8 cellular contexts compared by ENCODE assay signal in genomic region chr4:186724048-186724860, GRCh38. TPM values are rescaled to one million over a fixed set of nuclear protein-coding genes. Genes with fewer than 3 reads are reported as not detected.
DNase-seq lines count a peak whose midpoint lies in the region; ATAC-seq and TF ChIP-seq lines count a peak whose summit lies in the region.

No MANE protein-coding gene starts in this region.

- ATAC-seq in gastrocnemius medialis (peak; percentile 42 to 43), GM18907 (IDR thresholded peaks at IDR 0.05; ENCODE audit: unreplicated experiment) (no peak), HG02852 (IDR thresholded peaks at IDR 0.05; ENCODE audit: unreplicated experiment) (no peak)

- H3K27ac Mint-ChIP-seq in CD8-positive, alpha-beta memory T cell: peak overlapping the region in 1 of 8 donors; percentile 52

- no TSS peak for BruUV-seq in A673 (replicated peaks; lab: Mats Ljungman, UMichigan)

- H3K27me3 ChIP-seq in A673 (replicated peaks; ENCODE audit: insufficient read depth, low read depth, low read length, poor library complexity): no peaks in the 10 kb centered on the region
- H3K27me3 ChIP-seq in H7 (ENCODE audit: control insufficient read depth, insufficient read depth, low read length): peaks cover 4% of the 10 kb centered on the region; the same call in 1 of the 2 replicates
- no peaks in the 10 kb centered on the region for H3K27me3 ChIP-seq in iPS DF 6.9 (ENCODE audit: control insufficient read depth, insufficient read depth, low read length)
- peaks cover 17 to 60% (median 51%) of the 10 kb centered on the region in 3 donors for H3K27me3 ChIP-seq in gastrocnemius medialis
- peaks cover 12% of the 10 kb centered on the region for H3K27me3 ChIP-seq in CD8-positive, alpha-beta memory T cell (ENCODE audit: insufficient read depth, low read length, poor library complexity, severe bottlenecking)

- H3K4me3 ChIP-seq in A673 (ENCODE audit: low read depth, low read length, poor library complexity, severe bottlenecking) (peak overlapping the region; percentile 81), H7 (ENCODE audit: insufficient read depth, low read depth, low read length) (peak overlapping the region; percentile 83), astrocyte of the cerebellum (ENCODE audit: low read depth, low read length) (peak overlapping the region; percentile 97), iPS DF 6.9 (ENCODE audit: low read length) (peak overlapping the region; percentile 66; the same call in 1 of the 2 replicates), gastrocnemius medialis (peak overlapping the region; percentile 62 to 75 (median 68))
- H3K4me3 ChIP-seq in CD8-positive, alpha-beta memory T cell (ENCODE audit: low read length): no peak overlapping the region

- no peak for TF ChIP-seq CTCF in A673 (conservative IDR thresholded peaks at IDR 0.05; ENCODE audit: low read depth, low read length)
- no peak for TF ChIP-seq CTCF in astrocyte of the cerebellum (IDR thresholded peaks at IDR 0.05; ENCODE audit: low read depth, low read length, missing control alignments)
- TF ChIP-seq CTCF in gastrocnemius medialis (IDR thresholded peaks at IDR 0.05 in 4 of 5, conservative IDR thresholded peaks at IDR 0.05 in 1 of 5): no peak

- H3K36me3 ChIP-seq in A673 (ENCODE audit: insufficient read depth, low read length, poor library complexity, severe bottlenecking) (no peaks in the 10 kb centered on the region), H7 (replicated peaks; ENCODE audit: control insufficient read depth, insufficient read depth, low read length) (no peaks in the 10 kb centered on the region), iPS DF 6.9 (ENCODE audit: control insufficient read depth, insufficient read depth, low read length) (no peaks in the 10 kb centered on the region), gastrocnemius medialis (no peaks in the 10 kb centered on the region)
- H3K36me3 ChIP-seq in CD8-positive, alpha-beta memory T cell (ENCODE audit: insufficient read depth, low read length): no peaks in the 10 kb centered on the region

- POLR2A ChIA-PET in A673 (lab: Charles Lee; ENCODE audit: low non-redundant PET): interaction anchor here (0.6 to 0.7 kb wide), 3 partner anchors 90 to 250 kb away, joined by 3 read pairs; no protein-coding TSS in a partner anchor
- POLR2A ChIA-PET in CD8-positive, alpha-beta memory T cell (lab: Charles Lee): no interaction called here

- intact Hi-C loops in A673 (cut with micrococcal nuclease; ENCODE audit: unreplicated experiment) (loop anchor here (5.0 to 10.0 kb wide), 3 partner anchors 252 to 461 kb away; no protein-coding TSS in a partner anchor), gastrocnemius medialis (cut with DNase I; ENCODE audit: low total_unique reads) (loop anchor here (10.0 kb wide), 2 partner anchors 121 to 221 kb away; no protein-coding TSS in a partner anchor)

- no peak overlapping the region for H3K4me3 Mint-ChIP-seq in CD8-positive, alpha-beta memory T cell

- H3K27me3 Mint-ChIP-seq in CD8-positive, alpha-beta memory T cell: peaks cover 38 to 63% of the 10 kb centered on the region in 2 donors

- TF ChIP-seq POLR2A in gastrocnemius medialis (IDR thresholded peaks at IDR 0.05): no peak

- H3K27ac ChIP-seq in A673 (ENCODE audit: low read depth, low read length, poor library complexity, severe bottlenecking) (peak overlapping the region; percentile 76), iPS DF 6.9 (ENCODE audit: low read length) (no peak overlapping the region), gastrocnemius medialis (peak overlapping the region; percentile 70 to 79 (median 76))
- H3K27ac ChIP-seq in CD8-positive, alpha-beta memory T cell (ENCODE audit: low read depth, low read length): no peak overlapping the region

- H3K4me1 ChIP-seq in A673 (ENCODE audit: insufficient read depth, low read length, poor library complexity, severe bottlenecking): peaks cover 18% of the 10 kb centered on the region
- peaks cover 4% of the 10 kb centered on the region; the same call in 1 of the 2 replicates for H3K4me1 ChIP-seq in iPS DF 6.9 (ENCODE audit: control insufficient read depth, insufficient read depth, low read length)
- peaks cover 0 to 12% of the 10 kb centered on the region in 2 donors for H3K4me1 ChIP-seq in gastrocnemius medialis
- no peaks in the 10 kb centered on the region for H3K4me1 ChIP-seq in CD8-positive, alpha-beta memory T cell (ENCODE audit: insufficient read depth, low read length)

- H3K9me3 Mint-ChIP-seq in CD8-positive, alpha-beta memory T cell: peaks cover 5 to 21% (median 16%) of the 10 kb centered on the region in 5 donors

- peaks cover 5 to 25% (median 9%) of the 10 kb centered on the region in 3 donors for H3K4me1 Mint-ChIP-seq in CD8-positive, alpha-beta memory T cell

- peaks cover 0 to 3% (median 0%) of the 10 kb centered on the region in 3 donors for H3K36me3 Mint-ChIP-seq in CD8-positive, alpha-beta memory T cell

- H3K9me3 ChIP-seq in A673 (ENCODE audit: low read depth, low read length, poor library complexity, severe bottlenecking) (peaks cover 6% of the 10 kb centered on the region), iPS DF 6.9 (ENCODE audit: control insufficient read depth, insufficient read depth, low read length) (no peaks in the 10 kb centered on the region), gastrocnemius medialis (peaks cover 0 to 2% (median 0%) of the 10 kb centered on the region in 3 donors)
- no peaks in the 10 kb centered on the region for H3K9me3 ChIP-seq in CD8-positive, alpha-beta memory T cell (ENCODE audit: low read length)

- CTCF ChIA-PET in A673 (lab: Charles Lee): interaction anchor here (0.5 to 1.0 kb wide), 3 partner anchors 41 to 142 kb away, joined by 3 to 11 read pairs (median 3); no protein-coding TSS in a partner anchor
- CTCF ChIA-PET in CD8-positive, alpha-beta memory T cell (lab: Charles Lee): no interaction called here

- peak; percentile 48 for DNase-seq in A673 (ENCODE audit: low spot score)
- DNase-seq in H7: peak; percentile 89
- DNase-seq in astrocyte of the cerebellum (ENCODE audit: low read depth): peak; percentile 22
- DNase-seq in iPS DF 6.9 (ENCODE audit: low read depth, low spot score): no peak
- DNase-seq in gastrocnemius medialis: no peak
- DNase-seq in CD8-positive, alpha-beta memory T cell: no peak

- in situ Hi-C loops in astrocyte of the cerebellum (cut with HindIII; ENCODE audit: low sequenced_read_pairs): no loop called here
- in situ Hi-C loops in gastrocnemius medialis (cut with MboI; ENCODE audit: low sequenced_read_pairs in 4 of 4): no loop called here

- no CpG with 5 or more reads among the region's 64 CpGs for WGBS in iPS DF 6.9 (ENCODE audit: insufficient coverage, insufficient read length)

RNA-seq across cellular contexts. Expression of gene FAT1, which starts 0.6 kb away (rescaled TPM):
- total RNA-seq in A673 (2021): 99.3 and 107 TPM in 2 replicates
- 83.9 and 108 TPM in 2 replicates for total RNA-seq in H7 (2014; rRNA removed; shearing (Covaris generic))
- 1 to 10 TPM; 2.3 to 9.7 (median 4.8) TPM for total RNA-seq in gastrocnemius medialis
- not detected for total RNA-seq in CD8-positive, alpha-beta memory T cell
- polyA plus RNA-seq in CD8-positive, alpha-beta memory T cell: not detected

Comparison
In these comparisons a context has a peak if more than half of its experiments do, and no peak if none do; other contexts are left out.
1. DNase-seq: peak in A673 (single experiment), H7 (single experiment) and astrocyte of the cerebellum (single experiment); none in iPS DF 6.9 (single experiment), gastrocnemius medialis (0 of 2) and CD8-positive, alpha-beta memory T cell (0 of 5).
2. H3K27ac ChIP-seq: peak in A673 (single experiment) and gastrocnemius medialis (4 of 4); none in iPS DF 6.9 (single experiment) and CD8-positive, alpha-beta memory T cell (single experiment).
3. ATAC-seq: peak in gastrocnemius medialis (2 of 2); none in GM18907 (single experiment) and HG02852 (single experiment).